In genomic region chr13:38417727-38418126, GRCh38 we compare ENCODE assay signal across 9 cellular contexts.
A peak's percentile ranks its signal among the peaks of the same experiment; 100 is the strongest.
DNase-seq lines count a peak whose midpoint lies in the region; TF ChIP-seq lines count a peak whose summit lies in the region.
"Had no signal": no experiment of that assay in that cellular context is flagged by ENCODE, and none has a peak within 500 bp of the region (broad histone marks: within the 10 kb centered on the region; RNA-seq: fewer than 3 reads in every experiment).

No MANE protein-coding gene starts in this region.

- TF ChIP-seq CTCF in GM12864 (IDR thresholded peaks at IDR 0.05; ENCODE audit: low read depth, low read length, missing control alignments) (peak; percentile 37), stomach (IDR thresholded peaks at IDR 0.05) (peak in 1 of 7 experiments; percentile 11)

- H3K27ac ChIP-seq in stomach, result no peak overlapping the region

- TF ChIP-seq EP300 in stomach (IDR thresholded peaks at IDR 0.05), result no peak

- 71 to 81% (median 78%) methylated on average over 2 of the region's 2 CpGs for WGBS in stomach, 5 donors

- no peaks in the 10 kb centered on the region for H3K27me3 ChIP-seq in stomach

- DNase-seq in GM12864 (ENCODE audit: low read depth) (no peak), H4 (ENCODE audit: low spot score) (peak; percentile 7), NCI-H69 (lab: John Stamatoyannopoulos, UW) (peak; percentile 45), fibroblast of peridontal ligament (ENCODE audit: extremely low read depth) (peak; percentile 31), stomach (no peak), NCI-H2227 (lab: John Stamatoyannopoulos, UW; ENCODE audit: unreplicated experiment) (no peak), midbrain (lab: John Stamatoyannopoulos, UW) (no peak), cortex of kidney (lab: John Stamatoyannopoulos, UW) (no peak)
- DNase-seq: naive B cell had no signal

- no peak for TF ChIP-seq POLR2A in stomach (IDR thresholded peaks at IDR 0.05)

- intact Hi-C loops in stomach (cut with DNase I; ENCODE audit: low total_unique reads), result no loop called here

- H3K4me1 ChIP-seq in stomach, result no peaks in the 10 kb centered on the region

- H3K4me3 ChIP-seq in GM12864 (ENCODE audit: low read depth, low read length) (no peak overlapping the region), stomach (no peak overlapping the region)

- no peaks in the 10 kb centered on the region for H3K36me3 ChIP-seq in stomach

- no peaks in the 10 kb centered on the region for H3K9me3 ChIP-seq in stomach

Comparison
In these comparisons a context has a peak if more than half of its experiments do, and no peak if none do; other contexts are left out.
1. DNase-seq: peak in H4 (single experiment), NCI-H69 (single experiment) and fibroblast of peridontal ligament (single experiment); none in GM12864 (single experiment), stomach (single experiment), NCI-H2227 (single experiment), midbrain (single experiment) and cortex of kidney (single experiment).